In the genomic region with DNA sequence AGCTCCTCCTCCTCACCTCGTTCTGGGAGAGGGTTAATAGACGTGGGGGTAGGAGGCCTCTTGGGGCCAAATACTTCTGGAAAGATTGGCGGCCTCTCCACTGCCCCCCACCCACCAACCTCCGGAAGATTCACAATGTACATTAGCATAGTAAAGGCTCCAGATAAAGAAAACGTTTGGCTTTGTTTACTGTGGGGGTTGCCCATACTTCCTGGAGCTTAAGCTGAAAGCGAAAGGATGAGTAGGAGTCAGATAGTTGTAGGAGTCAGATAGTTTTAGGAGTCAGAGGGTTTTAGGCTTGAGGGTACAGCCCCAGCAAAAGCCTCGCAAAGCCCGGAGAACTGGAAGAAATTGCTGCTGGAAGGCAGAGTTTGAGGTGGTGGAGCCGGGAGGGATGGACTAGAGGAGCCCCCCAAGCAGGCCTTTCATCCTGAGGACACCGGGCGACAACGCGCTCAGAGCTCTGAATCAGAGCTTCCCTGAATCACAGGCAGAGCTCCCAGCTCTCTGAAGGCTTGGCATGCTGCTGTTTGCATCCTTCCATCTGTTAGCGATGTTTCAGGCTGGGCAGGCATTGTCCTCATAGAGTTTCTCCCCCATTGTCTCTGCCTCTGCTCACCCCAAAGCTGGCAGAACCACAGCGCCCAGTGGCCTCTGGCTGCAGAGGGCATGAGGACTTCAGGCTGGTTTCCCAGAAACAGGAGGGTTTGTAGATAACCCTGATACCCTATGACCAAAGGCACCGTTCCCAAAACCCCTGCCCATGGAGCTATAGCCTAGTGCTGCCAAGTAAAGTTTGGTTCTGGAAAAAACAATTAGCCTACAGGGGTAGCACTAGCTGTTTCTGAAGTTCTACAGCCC, we compare ENCODE assay signal across 11 cellular contexts.
DNase-seq lines count a peak whose midpoint lies in the region; ATAC-seq and TF ChIP-seq lines count a peak whose summit lies in the region.
"Had no signal": no experiment of that assay in that cellular context is flagged by ENCODE, and none has a peak within 500 bp of the region (broad histone marks: within the 10 kb centered on the region; RNA-seq: fewer than 3 reads in every experiment).

No MANE protein-coding gene starts in this region.

- H3K4me3 ChIP-seq in BLaER1 = no peak overlapping the region
- H3K4me3 ChIP-seq: Peyer's patch had no signal

- no peaks in the 10 kb centered on the region for H3K27me3 Mint-ChIP-seq in activated T-helper 2 cell treated with anti-CD3 and anti-CD28 coated beads, Interferon-gamma antibody, Interleukin-2, Interleukin-4, amounts not matched to agents 10 μg/mL and 5 μg/mL and 100 μg/mL, durations not matched to agents 14 hours and 24 hours and 36 hours (ENCODE audit: low read depth)

- H3K27me3 ChIP-seq in BLaER1 = peaks cover 43% of the 10 kb centered on the region
- H3K27me3 ChIP-seq: Peyer's patch had no signal

- in situ Hi-C loops in GM13977 (cut with MboI; ENCODE audit: low pct_unique_long_range_greater_than_20kb, low sequenced_read_pairs, unreplicated experiment) = no loop called here

- TF ChIP-seq CTCF in GM13977 (IDR thresholded peaks at IDR 0.05; ENCODE audit: extremely low read depth, insufficient read depth, missing control alignments) = no peak

- H3K4me3 Mint-ChIP-seq in activated T-helper 2 cell treated with anti-CD3 and anti-CD28 coated beads, Interferon-gamma antibody, Interleukin-2, Interleukin-4, amounts not matched to agents 10 μg/mL and 5 μg/mL and 100 μg/mL, durations not matched to agents 14 hours and 24 hours and 36 hours (ENCODE audit: low read depth) = peak overlapping the region; percentile 56
- H3K4me3 Mint-ChIP-seq: immature natural killer cell had no signal

- no peak for DNase-seq in activated T-helper 2 cell treated with anti-CD3 and anti-CD28 coated beads, Interferon-gamma antibody, Interleukin-2, Interleukin-4, amounts not matched to agents 10 μg/mL and 5 μg/mL and 100 μg/mL, durations not matched to agents 14 hours and 24 hours and 36 hours (ENCODE audit: low spot score)
- DNase-seq in left kidney (ENCODE audit: low read depth, low spot score) (peak; percentile 34), GM13977 (ENCODE audit: low spot score) (no peak), HK-2 (ENCODE audit: unreplicated experiment) (no peak)
- DNase-seq: immature natural killer cell; stimulated activated CD4-positive, alpha-beta T cell treated with anti-CD3 and anti-CD28 coated beads, Interleukin-4, amount 100 ng/mL, for 4 hours had no signal

- H3K27ac ChIP-seq in BLaER1 = 0 out of 2 replicates have a peak overlapping the region, but pooled peaks have one; percentile 15

- peak overlapping the region; percentile 75 for H3K4me2 ChIP-seq in BLaER1

- H3K36me3 ChIP-seq in BLaER1 = no peaks in the 10 kb centered on the region
- H3K36me3 ChIP-seq: Peyer's patch had no signal

- peak overlapping the region; percentile 83 for H3K27ac Mint-ChIP-seq in activated T-helper 2 cell treated with anti-CD3 and anti-CD28 coated beads, Interferon-gamma antibody, Interleukin-2, Interleukin-4, amounts not matched to agents 10 μg/mL and 5 μg/mL and 100 μg/mL, durations not matched to agents 14 hours and 24 hours and 36 hours
- H3K27ac Mint-ChIP-seq: immature natural killer cell had no signal

- intact Hi-C loops in activated T-helper 2 cell treated with anti-CD3 and anti-CD28 coated beads, Interferon-gamma antibody, Interleukin-2, Interleukin-4, amounts not matched to agents 10 μg/mL and 5 μg/mL and 100 μg/mL, durations not matched to agents 14 hours and 24 hours and 36 hours (cut with micrococcal nuclease) = loop anchor here (1.0 to 10.0 kb wide), 9 partner anchors 38 to 350 kb away; partner anchors contain the start of gene BCOR

- no peaks in the 10 kb centered on the region for H3K9me3 ChIP-seq in BLaER1
- H3K9me3 ChIP-seq: Peyer's patch had no signal

- ATAC-seq in HG02885 (IDR thresholded peaks at IDR 0.05; ENCODE audit: poor library complexity, unreplicated experiment) (peak; percentile 37), GM18909 (IDR thresholded peaks at IDR 0.05; ENCODE audit: poor library complexity, unreplicated experiment) (no peak), GM18520 (IDR thresholded peaks at IDR 0.05; ENCODE audit: unreplicated experiment) (no peak)

- H3K4me1 Mint-ChIP-seq in activated T-helper 2 cell treated with anti-CD3 and anti-CD28 coated beads, Interferon-gamma antibody, Interleukin-2, Interleukin-4, amounts not matched to agents 10 μg/mL and 5 μg/mL and 100 μg/mL, durations not matched to agents 14 hours and 24 hours and 36 hours (ENCODE audit: low read depth) = peaks cover 32% of the 10 kb centered on the region
- H3K4me1 Mint-ChIP-seq: immature natural killer cell had no signal

- no peaks in the 10 kb centered on the region for H3K36me3 Mint-ChIP-seq in activated T-helper 2 cell treated with anti-CD3 and anti-CD28 coated beads, Interferon-gamma antibody, Interleukin-2, Interleukin-4, amounts not matched to agents 10 μg/mL and 5 μg/mL and 100 μg/mL, durations not matched to agents 14 hours and 24 hours and 36 hours (ENCODE audit: low read depth)
- H3K36me3 Mint-ChIP-seq: immature natural killer cell had no signal

- no peaks in the 10 kb centered on the region for H4K20me1 ChIP-seq in BLaER1

- H3K4me1 ChIP-seq in BLaER1 = peaks cover 35% of the 10 kb centered on the region
- H3K4me1 ChIP-seq: Peyer's patch had no signal

- no peak overlapping the region; the same call in 1 of the 2 replicates for H3K9ac ChIP-seq in BLaER1

- H3K9me3 Mint-ChIP-seq in activated T-helper 2 cell treated with anti-CD3 and anti-CD28 coated beads, Interferon-gamma antibody, Interleukin-2, Interleukin-4, amounts not matched to agents 10 μg/mL and 5 μg/mL and 100 μg/mL, durations not matched to agents 14 hours and 24 hours and 36 hours = no peaks in the 10 kb centered on the region
- H3K9me3 Mint-ChIP-seq: immature natural killer cell had no signal
